In the genomic region with DNA sequence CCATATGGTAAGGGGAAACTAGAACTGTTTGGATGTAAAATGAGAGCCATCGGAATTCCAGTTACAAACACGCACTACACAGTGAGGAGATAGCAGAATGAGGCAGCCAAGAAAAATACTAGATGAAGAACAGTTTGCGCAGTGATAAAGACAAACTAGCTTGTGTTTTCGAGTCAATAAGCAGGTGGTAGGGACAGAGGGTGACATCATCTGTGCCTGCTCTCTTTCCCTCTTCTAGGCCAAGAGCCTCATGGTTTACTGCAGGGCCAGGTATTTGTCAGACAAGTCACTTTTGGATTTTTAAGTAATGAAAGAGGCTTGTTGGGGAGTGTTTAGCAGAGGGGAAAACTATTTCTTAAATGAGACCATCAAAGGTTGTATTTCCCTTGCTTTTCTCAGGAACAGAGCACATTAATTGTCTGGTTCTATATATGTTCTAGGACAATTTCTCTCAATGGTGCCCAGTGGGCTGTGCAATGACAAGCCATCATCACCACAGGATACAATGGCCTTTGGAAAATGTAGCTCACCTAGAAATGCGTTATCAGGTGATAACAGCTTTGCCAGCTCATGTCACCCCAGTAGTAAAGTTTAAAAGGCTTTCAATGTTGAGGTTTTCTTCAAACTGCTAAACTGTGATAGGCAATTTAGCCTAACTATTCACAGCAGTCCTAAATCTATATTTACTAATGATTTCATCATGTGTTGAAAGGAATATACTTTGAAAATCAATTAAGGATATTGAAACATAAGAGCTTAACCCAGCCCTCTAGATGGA, we compare ENCODE assay signal across 18 cellular contexts.
"Had no signal": no experiment of that assay in that cellular context is flagged by ENCODE, and none has a peak within 500 bp of the region (broad histone marks: within the 10 kb centered on the region; RNA-seq: fewer than 3 reads in every experiment).

No MANE protein-coding gene starts in this region.

- H3K4me3 ChIP-seq: coronary artery, gastroesophageal sphincter, mucosa of descending colon, prostate gland, skin epidermis, tibial artery had no signal

- FAIRE-seq: endometrium had no signal

- H3K36me3 ChIP-seq: brain microvascular endothelial cell, gastroesophageal sphincter, prostate gland, tibial artery had no signal

- H3K9me3 Mint-ChIP-seq: memory B cell, naive B cell had no signal

- H3K4me3 Mint-ChIP-seq: activated T-cell treated with anti-CD3 and anti-CD28 coated beads, Interleukin-2, amount 50 U/mL, for 72 hours; memory B cell; naive B cell had no signal

- ATAC-seq: activated T-cell treated with anti-CD3 and anti-CD28 coated beads, Interleukin-2, amount 50 U/mL, for 72 hours; gastroesophageal sphincter; mucosa of descending colon; right cardiac atrium; stimulated activated naive CD8-positive, alpha-beta T cell treated with anti-CD3 and anti-CD28 coated beads, Interleukin-15, Interleukin-2, amounts not matched to agents 100 U/mL and 50 U/mL, for 24 hours had no signal

- H3K27ac Mint-ChIP-seq: activated T-cell treated with anti-CD3 and anti-CD28 coated beads, Interleukin-2, amount 50 U/mL, for 72 hours; memory B cell; naive B cell had no signal

- H3K4me1 Mint-ChIP-seq: memory B cell had no signal

- H3K36me3 Mint-ChIP-seq: memory B cell, naive B cell had no signal

- H3K27me3 ChIP-seq: brain microvascular endothelial cell, gastroesophageal sphincter, tibial artery had no signal

- H3K27me3 Mint-ChIP-seq: memory B cell, naive B cell had no signal

- DNase-seq: activated CD4-positive, alpha-beta T cell treated with anti-CD3 and anti-CD28 coated beads, Interleukin-2, amount 50 U/mL, for 4 hours; activated effector memory CD4-positive, alpha-beta T cell treated with anti-CD3 and anti-CD28 coated beads, Interleukin-2, amount 50 U/mL, for 16 hours; activated naive CD4-positive, alpha-beta T cell treated with anti-CD3 and anti-CD28 coated beads, Interleukin-2, amount 50 U/mL, for 16 hours; activated T-cell treated with anti-CD3 and anti-CD28 coated beads, Interleukin-2, amount 50 U/mL, for 72 hours; aorta; brain microvascular endothelial cell; mucosa of descending colon; naive B cell; right cardiac atrium; stimulated activated naive CD8-positive, alpha-beta T cell treated with anti-CD3 and anti-CD28 coated beads, Interleukin-15, Interleukin-2, amounts not matched to agents 100 U/mL and 50 U/mL, for 24 hours; substantia nigra; tibial artery had no signal
